31 cellular contexts compared by ENCODE assay signal in genomic region chr2:218371987-218372358, GRCh38. TPM values are rescaled to one million over a fixed set of nuclear protein-coding genes. Genes with fewer than 3 reads are reported as not detected.
A peak's percentile ranks its signal among the peaks of the same experiment; 100 is the strongest.
DNase-seq lines count a peak whose midpoint lies in the region; ATAC-seq and TF ChIP-seq lines count a peak whose summit lies in the region.
"Had no signal": no experiment of that assay in that cellular context is flagged by ENCODE, and none has a peak within 500 bp of the region (broad histone marks: within the 10 kb centered on the region; RNA-seq: fewer than 3 reads in every experiment).

No MANE protein-coding gene starts in this region.

- no peak for DNase-seq in HL-60 (ENCODE audit: low read depth in 1 of 2, low spot score in 1 of 2)
- no peak for DNase-seq in dorsolateral prefrontal cortex
- no peak for DNase-seq in psoas muscle
- DNase-seq in activated T-helper 1 cell treated with anti-CD3 and anti-CD28 coated beads, Interleukin-12 subunit alpha, Interleukin-12 subunit beta, Interleukin-2, Interleukin-4 antibody, amounts not matched to agents 30 ng/mL and 10 ng/mL and 1 ng/mL, durations not matched to agents 14 hours and 24 hours and 36 hours (ENCODE audit: low spot score): no peak
- DNase-seq in NCI-H69 (lab: John Stamatoyannopoulos, UW): no peak
- no peak for DNase-seq in DMS153 treated with DMSO at 0.1 percent for 48 hours (lab: John Stamatoyannopoulos, UW; ENCODE audit: unreplicated experiment)
- DNase-seq: activated CD4-positive, alpha-beta T cell treated with anti-CD3 and anti-CD28 coated beads for 36 hours; activated gamma-delta T cell treated with Interleukin-2 at 50 U/mL for 16 hours; activated naive CD8-positive, alpha-beta T cell treated with anti-CD3 and anti-CD28 coated beads, Interleukin-2, amount 50 U/mL, for 24 hours; activated T-cell treated with anti-CD3 and anti-CD28 coated beads, Interleukin-2, amount 50 U/mL, for 1 hour; C1 segment of cervical spinal cord; caudate nucleus; esophagus squamous epithelium; foreskin keratinocyte; GM23248; heart right ventricle; mammary epithelial cell; NCI-H446; NCI-H774; SJCRH30; stimulated activated naive CD4-positive, alpha-beta T cell treated with Interleukin-2 at 50 U/mL for 16 hours; SW 1271; testis had no signal

- peaks cover 7% of the 10 kb centered on the region for H3K4me1 Mint-ChIP-seq in activated T-helper 1 cell treated with anti-CD3 and anti-CD28 coated beads, Interleukin-12 subunit alpha, Interleukin-12 subunit beta, Interleukin-2, Interleukin-4 antibody, amounts not matched to agents 30 ng/mL and 10 ng/mL and 1 ng/mL, durations not matched to agents 14 hours and 24 hours and 36 hours (ENCODE audit: low read depth)

- H3K9me3 ChIP-seq in psoas muscle: no peaks in the 10 kb centered on the region
- H3K9me3 ChIP-seq: SJCRH30, testis had no signal

- H3K9me3 Mint-ChIP-seq in activated T-helper 1 cell treated with anti-CD3 and anti-CD28 coated beads, Interleukin-12 subunit alpha, Interleukin-12 subunit beta, Interleukin-2, Interleukin-4 antibody, amounts not matched to agents 30 ng/mL and 10 ng/mL and 1 ng/mL, durations not matched to agents 14 hours and 24 hours and 36 hours: no peaks in the 10 kb centered on the region
- H3K9me3 Mint-ChIP-seq: activated naive CD8-positive, alpha-beta T cell treated with anti-CD3 and anti-CD28 coated beads, Interleukin-2, amount 50 U/mL, for 24 hours; IgD-negative memory B cell; nephron had no signal

- no peak for TF ChIP-seq CTCF in HL-60 (IDR thresholded peaks at IDR 0.05; ENCODE audit: insufficient read depth, low read length)
- no peak for TF ChIP-seq CTCF in dorsolateral prefrontal cortex (IDR thresholded peaks at IDR 0.05 in 54 of 56, conservative IDR thresholded peaks at IDR 0.05 in 2 of 56; ENCODE audit: low read depth in 1 of 56, partially characterized antibody in 56 of 56)
- TF ChIP-seq CTCF in psoas muscle (IDR thresholded peaks at IDR 0.05): no peak

- H3K4me1 ChIP-seq in psoas muscle: no peaks in the 10 kb centered on the region
- H3K4me1 ChIP-seq: foreskin keratinocyte, SJCRH30, testis had no signal

- H3K27me3 Mint-ChIP-seq in activated T-helper 1 cell treated with anti-CD3 and anti-CD28 coated beads, Interleukin-12 subunit alpha, Interleukin-12 subunit beta, Interleukin-2, Interleukin-4 antibody, amounts not matched to agents 30 ng/mL and 10 ng/mL and 1 ng/mL, durations not matched to agents 14 hours and 24 hours and 36 hours (ENCODE audit: insufficient read depth): peaks cover 35% of the 10 kb centered on the region
- H3K27me3 Mint-ChIP-seq: activated CD4-positive, alpha-beta T cell treated with anti-CD3 and anti-CD28 coated beads for 36 hours; activated naive CD8-positive, alpha-beta T cell treated with anti-CD3 and anti-CD28 coated beads, Interleukin-2, amount 50 U/mL, for 24 hours; IgD-negative memory B cell had no signal

- H3K27ac Mint-ChIP-seq in activated T-helper 1 cell treated with anti-CD3 and anti-CD28 coated beads, Interleukin-12 subunit alpha, Interleukin-12 subunit beta, Interleukin-2, Interleukin-4 antibody, amounts not matched to agents 30 ng/mL and 10 ng/mL and 1 ng/mL, durations not matched to agents 14 hours and 24 hours and 36 hours: no peak overlapping the region
- H3K27ac Mint-ChIP-seq: activated CD4-positive, alpha-beta T cell treated with anti-CD3 and anti-CD28 coated beads for 36 hours; activated naive CD8-positive, alpha-beta T cell treated with anti-CD3 and anti-CD28 coated beads, Interleukin-2, amount 50 U/mL, for 24 hours had no signal

- H3K27me3 ChIP-seq in HL-60 (ENCODE audit: insufficient read depth, poor library complexity, severe bottlenecking) (no peaks in the 10 kb centered on the region), dorsolateral prefrontal cortex (no peaks in the 10 kb centered on the region), psoas muscle (ENCODE audit: insufficient read depth in 3 of 3, low read length in 2 of 3) (no peaks in the 10 kb centered on the region)
- H3K27me3 ChIP-seq: esophagus squamous epithelium, foreskin keratinocyte, heart right ventricle, SJCRH30, testis had no signal

- H3K36me3 Mint-ChIP-seq in activated T-helper 1 cell treated with anti-CD3 and anti-CD28 coated beads, Interleukin-12 subunit alpha, Interleukin-12 subunit beta, Interleukin-2, Interleukin-4 antibody, amounts not matched to agents 30 ng/mL and 10 ng/mL and 1 ng/mL, durations not matched to agents 14 hours and 24 hours and 36 hours (ENCODE audit: low read depth): no peaks in the 10 kb centered on the region
- H3K36me3 Mint-ChIP-seq: IgD-negative memory B cell had no signal

- H3K36me3 ChIP-seq in psoas muscle (ENCODE audit: insufficient read depth in 1 of 2, low read depth in 1 of 2): no peaks in the 10 kb centered on the region
- H3K36me3 ChIP-seq: esophagus squamous epithelium, heart right ventricle, SJCRH30 had no signal

- H3K4me3 ChIP-seq in HL-60 (replicated peaks; ENCODE audit: insufficient read depth, low read length) (no peak overlapping the region), dorsolateral prefrontal cortex (no peak overlapping the region), psoas muscle (no peak overlapping the region)
- H3K4me3 ChIP-seq: esophagus squamous epithelium, GM23248, heart right ventricle, SJCRH30, testis had no signal

- no peak overlapping the region for H3K4me3 Mint-ChIP-seq in activated T-helper 1 cell treated with anti-CD3 and anti-CD28 coated beads, Interleukin-12 subunit alpha, Interleukin-12 subunit beta, Interleukin-2, Interleukin-4 antibody, amounts not matched to agents 30 ng/mL and 10 ng/mL and 1 ng/mL, durations not matched to agents 14 hours and 24 hours and 36 hours
- H3K4me3 Mint-ChIP-seq: activated CD4-positive, alpha-beta T cell treated with anti-CD3 and anti-CD28 coated beads for 36 hours; activated naive CD8-positive, alpha-beta T cell treated with anti-CD3 and anti-CD28 coated beads, Interleukin-2, amount 50 U/mL, for 24 hours; IgD-negative memory B cell; nephron had no signal

- ATAC-seq in psoas muscle (no peak), GM21367 (IDR thresholded peaks at IDR 0.05; ENCODE audit: unreplicated experiment) (no peak)
- ATAC-seq: activated CD4-positive, alpha-beta T cell treated with anti-CD3 and anti-CD28 coated beads for 36 hours; activated naive CD8-positive, alpha-beta T cell treated with anti-CD3 and anti-CD28 coated beads, Interleukin-2, amount 50 U/mL, for 24 hours; foreskin keratinocyte; heart right ventricle had no signal

- H3K27ac ChIP-seq in HL-60 (replicated peaks) (peak overlapping the region; percentile 21), dorsolateral prefrontal cortex (peak overlapping the region in 44 of 59 donors; percentile 30 to 95 (median 82)), psoas muscle (peak overlapping the region; percentile 54)
- H3K27ac ChIP-seq: foreskin keratinocyte, GM23248, SJCRH30 had no signal

- intact Hi-C loops in dorsolateral prefrontal cortex (cut with DNase I): no loop called here
- intact Hi-C loops in psoas muscle (cut with DNase I): no loop called here
- intact Hi-C loops in activated T-helper 1 cell treated with anti-CD3 and anti-CD28 coated beads, Interleukin-12 subunit alpha, Interleukin-12 subunit beta, Interleukin-2, Interleukin-4 antibody, amounts not matched to agents 30 ng/mL and 10 ng/mL and 1 ng/mL, durations not matched to agents 14 hours and 24 hours and 36 hours (cut with micrococcal nuclease): no loop called here

RNA-seq across cellular contexts. Expression of gene SLC11A1, which starts 10.1 kb away (rescaled TPM):
- total RNA-seq in dorsolateral prefrontal cortex: 10 to 100 TPM in 90 of 120 experiments, 1 to 10 TPM in 30; 2.6 to 76.0 (median 19.2) TPM
- total RNA-seq in psoas muscle: 1 to 10 TPM; 2.1 to 3.9 (median 2.8) TPM
- 1 to 10 TPM in 2 of 3 donors, under 1 TPM in 1; 0.96 to 2.2 (median 1.9) TPM for polyA plus RNA-seq in psoas muscle
- 0.05 and 0.27 TPM in 2 replicates for total RNA-seq in activated T-helper 1 cell treated with anti-CD3 and anti-CD28 coated beads, Interleukin-12 subunit alpha, Interleukin-12 subunit beta, Interleukin-2, Interleukin-4 antibody, amounts not matched to agents 30 ng/mL and 10 ng/mL and 1 ng/mL, durations not matched to agents 14 hours and 24 hours and 36 hours
- total RNA-seq: Daoy, GM23248 had no signal
- polyA plus RNA-seq: AG04450 had no signal

RNA-seq across cellular contexts. Expression of gene CATIP, which starts 15.3 kb away (rescaled TPM):
- 1 to 10 TPM in 73 of 120 experiments, under 1 TPM in 42, not detected in 5; 0.20 to 4.6 (median 1.3) TPM for total RNA-seq in dorsolateral prefrontal cortex
- total RNA-seq in psoas muscle: not detected
- not detected for polyA plus RNA-seq in psoas muscle
- total RNA-seq in activated T-helper 1 cell treated with anti-CD3 and anti-CD28 coated beads, Interleukin-12 subunit alpha, Interleukin-12 subunit beta, Interleukin-2, Interleukin-4 antibody, amounts not matched to agents 30 ng/mL and 10 ng/mL and 1 ng/mL, durations not matched to agents 14 hours and 24 hours and 36 hours: not detected in 2 replicates
- total RNA-seq: activated CD4-positive, alpha-beta T cell treated with anti-CD3 and anti-CD28 coated beads for 36 hours; Daoy; esophagus squamous epithelium; foreskin keratinocyte; GM23248; heart right ventricle; mammary epithelial cell; osteoblast; RPMI7951; SJCRH30; skeletal muscle tissue had no signal
- polyA plus RNA-seq: AG04450, foreskin keratinocyte, GM23248, mammary epithelial cell had no signal

RNA-seq across cellular contexts. Expression of gene CTDSP1, which starts 27.7 kb away (rescaled TPM):
- total RNA-seq in dorsolateral prefrontal cortex: 10 to 100 TPM; 25.1 to 85.9 (median 45.2) TPM
- total RNA-seq in psoas muscle: 10 to 100 TPM; 57.2 to 73.0 (median 63.9) TPM
- 10 to 100 TPM; 55.6 to 62.9 (median 57.4) TPM for polyA plus RNA-seq in psoas muscle
- 105 and 106 TPM in 2 replicates for total RNA-seq in activated T-helper 1 cell treated with anti-CD3 and anti-CD28 coated beads, Interleukin-12 subunit alpha, Interleukin-12 subunit beta, Interleukin-2, Interleukin-4 antibody, amounts not matched to agents 30 ng/mL and 10 ng/mL and 1 ng/mL, durations not matched to agents 14 hours and 24 hours and 36 hours

RNA-seq across cellular contexts. Expression of gene VIL1, which starts 47.0 kb away (rescaled TPM):
- total RNA-seq in dorsolateral prefrontal cortex (under 1 TPM in 5 of 120 experiments, not detected in 115; 0.08 to 0.44 (median 0.26) TPM), psoas muscle (not detected)
- polyA plus RNA-seq in psoas muscle: under 1 TPM; 0.08 to 0.10 (median 0.10) TPM
- not detected in 2 replicates for total RNA-seq in activated T-helper 1 cell treated with anti-CD3 and anti-CD28 coated beads, Interleukin-12 subunit alpha, Interleukin-12 subunit beta, Interleukin-2, Interleukin-4 antibody, amounts not matched to agents 30 ng/mL and 10 ng/mL and 1 ng/mL, durations not matched to agents 14 hours and 24 hours and 36 hours
- total RNA-seq: activated CD4-positive, alpha-beta T cell treated with anti-CD3 and anti-CD28 coated beads for 36 hours; esophagus squamous epithelium; foreskin keratinocyte; GM23248; heart right ventricle; mammary epithelial cell; osteoblast; RPMI7951; skeletal muscle tissue had no signal
- polyA plus RNA-seq: AG04450, GM23248 had no signal

Comparison
In these comparisons a context has a peak if more than half of its experiments do, and no peak if none do; other contexts are left out.
1. H3K27ac ChIP-seq: peak in every context shown above with its lines; median percentile 82 in dorsolateral prefrontal cortex; 54 in psoas muscle; 21 in HL-60.